ENCODE assay signal across 22 cellular contexts in the genomic region with DNA sequence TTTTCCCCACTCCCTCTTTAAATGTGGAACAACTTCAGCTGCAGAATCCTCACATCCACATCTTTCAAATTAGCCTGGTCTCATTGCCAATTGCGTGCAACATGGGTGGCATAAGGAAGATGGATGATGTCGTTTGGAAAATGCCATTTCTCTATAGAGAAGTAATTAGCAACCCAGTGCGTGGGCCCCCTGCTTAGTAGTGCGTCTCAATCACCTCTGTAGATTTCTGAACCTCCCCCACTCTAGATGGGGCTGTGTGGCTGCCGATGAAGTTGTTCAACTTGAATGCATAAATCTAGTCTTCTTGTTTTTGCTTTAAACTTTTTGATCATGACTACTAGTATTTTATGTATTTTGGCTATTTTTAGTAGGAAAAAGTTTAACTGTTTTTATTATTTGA.
DNase-seq lines count a peak whose midpoint lies in the region; ATAC-seq and TF ChIP-seq lines count a peak whose summit lies in the region.
"Had no signal": no experiment of that assay in that cellular context is flagged by ENCODE, and none has a peak within 500 bp of the region (broad histone marks: within the 10 kb centered on the region; RNA-seq: fewer than 3 reads in every experiment).

No MANE protein-coding gene starts in this region.

- H3K4me3 Mint-ChIP-seq in nephron progenitor cell = no peak overlapping the region
- H3K4me3 Mint-ChIP-seq: CD14-positive monocyte; CD4-positive, alpha-beta T cell; CD8-positive, alpha-beta memory T cell; H9 had no signal

- H3K4me1 Mint-ChIP-seq in nephron progenitor cell = peaks cover 19% of the 10 kb centered on the region
- H3K4me1 Mint-ChIP-seq: CD14-positive monocyte; CD8-positive, alpha-beta memory T cell had no signal

- no peaks in the 10 kb centered on the region for H3K27me3 Mint-ChIP-seq in nephron progenitor cell (ENCODE audit: low read depth, poor library complexity)
- H3K27me3 Mint-ChIP-seq: CD4-positive, alpha-beta T cell had no signal

- H3K27ac Mint-ChIP-seq in nephron progenitor cell = no peak overlapping the region
- H3K27ac Mint-ChIP-seq: CD14-positive monocyte; CD4-positive, alpha-beta T cell; CD8-positive, alpha-beta memory T cell; H9 had no signal

- no peak for TF ChIP-seq CTCF in nephron progenitor cell (IDR thresholded peaks at IDR 0.05)

- H3K36me3 Mint-ChIP-seq in nephron progenitor cell (ENCODE audit: low read depth) = peaks cover 19% of the 10 kb centered on the region
- H3K36me3 Mint-ChIP-seq: CD14-positive monocyte; CD8-positive, alpha-beta memory T cell had no signal

- no peak for ATAC-seq in GM18502 (IDR thresholded peaks at IDR 0.05; ENCODE audit: poor library complexity, unreplicated experiment)
- ATAC-seq: A549, HCT116 had no signal

- DNase-seq in NCI-H82 (lab: John Stamatoyannopoulos, UW) = peak; percentile 25
- no peak for DNase-seq in NCI-H82 treated with DMSO at 0.1 percent for 48 hours (lab: John Stamatoyannopoulos, UW; ENCODE audit: unreplicated experiment)
- peak; percentile 87 for DNase-seq in NCI-H69 (lab: John Stamatoyannopoulos, UW)
- DNase-seq in nephron progenitor cell = peak; percentile 9
- no peak for DNase-seq in NCI-H1417 treated with DMSO at 0.1 percent for 48 hours (lab: John Stamatoyannopoulos, UW)
- DNase-seq in activated CD8-positive, alpha-beta memory T cell treated with anti-CD3 and anti-CD28 coated beads, Interleukin-2, amount 50 U/mL, for 4 hours = no peak
- DNase-seq: 8988T; ACHN; AML-193; BE2C; Calu3; CD4-positive, alpha-beta T cell; CD8-positive, alpha-beta memory T cell; COR-L47; DMS53; DMS79 treated with DMSO at 0.1 percent for 48 hours; GF-D8; H9 had no signal

- peaks cover 6% of the 10 kb centered on the region for H3K9me3 Mint-ChIP-seq in nephron progenitor cell
- H3K9me3 Mint-ChIP-seq: H9 had no signal

Comparison
In these comparisons a context has a peak if more than half of its experiments do, and no peak if none do; other contexts are left out.
1. DNase-seq: peak in NCI-H82 (single experiment), NCI-H69 (single experiment) and nephron progenitor cell (single experiment); none in NCI-H82 treated with DMSO at 0.1 percent for 48 hours (single experiment), NCI-H1417 treated with DMSO at 0.1 percent for 48 hours (single experiment) and activated CD8-positive, alpha-beta memory T cell treated with anti-CD3 and anti-CD28 coated beads, Interleukin-2, amount 50 U/mL, for 4 hours (single experiment).